In the genomic region with DNA sequence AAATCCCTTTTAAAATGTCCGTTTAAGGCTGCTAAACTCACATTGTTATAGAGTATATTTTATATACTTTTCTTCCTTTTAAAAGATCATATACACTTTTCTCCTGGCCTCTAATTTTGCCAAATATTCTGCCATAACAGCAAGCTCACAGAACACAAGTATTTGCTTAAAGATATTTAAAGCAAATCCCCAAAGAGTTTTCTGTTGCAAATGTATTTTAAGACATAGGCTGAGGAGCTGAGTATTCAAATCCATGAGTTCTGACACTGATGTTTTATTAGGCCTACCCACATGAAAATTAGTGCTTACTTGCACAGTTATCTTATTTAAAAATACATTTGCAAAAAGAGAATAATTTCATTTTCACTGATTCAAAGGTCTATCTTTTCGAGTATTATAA, we compare ENCODE assay signal across 20 cellular contexts. TPM values are rescaled to one million over a fixed set of nuclear protein-coding genes. Genes with fewer than 3 reads are reported as not detected.
DNase-seq lines count a peak whose midpoint lies in the region; ATAC-seq, FAIRE-seq and TF ChIP-seq lines count a peak whose summit lies in the region.
"Had no signal": no experiment of that assay in that cellular context is flagged by ENCODE, and none has a peak within 500 bp of the region (broad histone marks: within the 10 kb centered on the region; RNA-seq: fewer than 3 reads in every experiment).

No MANE protein-coding gene starts in this region.

- peaks cover 14% of the 10 kb centered on the region for H3K9me3 Mint-ChIP-seq in T-helper 2 cell treated with Interferon-gamma antibody and Interleukin-4, amounts not matched to agents 5 μg/mL and 100 μg/mL, for 36 hours
- no peaks in the 10 kb centered on the region for H3K9me3 Mint-ChIP-seq in activated CD8-positive, alpha-beta T cell treated with anti-CD3 and anti-CD28 coated beads, Interleukin-2, amount 10 ng/mL, durations not matched to agents 7 days and 5 days (ENCODE audit: insufficient read depth)
- H3K9me3 Mint-ChIP-seq in naive thymus-derived CD4-positive, alpha-beta T cell = peaks cover 0 to 17% (median 7%) of the 10 kb centered on the region in 11 donors
- H3K9me3 Mint-ChIP-seq in CD14-positive monocyte = peaks cover 0 to 10% (median 0%) of the 10 kb centered on the region in 7 donors

- peaks cover 42% of the 10 kb centered on the region for H3K36me3 Mint-ChIP-seq in T-helper 2 cell treated with Interferon-gamma antibody and Interleukin-4, amounts not matched to agents 5 μg/mL and 100 μg/mL, for 36 hours (ENCODE audit: low read depth)
- H3K36me3 Mint-ChIP-seq in activated CD8-positive, alpha-beta T cell treated with anti-CD3 and anti-CD28 coated beads, Interleukin-2, amount 10 ng/mL, durations not matched to agents 7 days and 5 days (ENCODE audit: low read depth) = peaks cover 49% of the 10 kb centered on the region
- H3K36me3 Mint-ChIP-seq in naive thymus-derived CD4-positive, alpha-beta T cell = peaks cover 3 to 37% (median 27%) of the 10 kb centered on the region in 5 donors
- H3K36me3 Mint-ChIP-seq in CD14-positive monocyte = peaks cover 8 to 16% of the 10 kb centered on the region in 2 donors

- no peak for ATAC-seq in activated CD8-positive, alpha-beta T cell treated with anti-CD3 and anti-CD28 coated beads, Interleukin-2, amount 10 ng/mL, durations not matched to agents 7 days and 5 days
- ATAC-seq in naive thymus-derived CD4-positive, alpha-beta T cell = no peak
- ATAC-seq: activated CD4-positive, CD25-positive, alpha-beta regulatory T cell treated with anti-CD3 and anti-CD28 coated beads, Interleukin-2, amount 50 U/mL, for 24 hours; HCT116; Right ventricle myocardium inferior had no signal

- H3K27ac Mint-ChIP-seq in T-helper 2 cell treated with Interferon-gamma antibody and Interleukin-4, amounts not matched to agents 5 μg/mL and 100 μg/mL, for 36 hours = peak overlapping the region; percentile 83
- H3K27ac Mint-ChIP-seq in activated CD8-positive, alpha-beta T cell treated with anti-CD3 and anti-CD28 coated beads, Interleukin-2, amount 10 ng/mL, durations not matched to agents 7 days and 5 days = peak overlapping the region; percentile 89
- peak overlapping the region; percentile 86 to 98 (median 94) for H3K27ac Mint-ChIP-seq in naive thymus-derived CD4-positive, alpha-beta T cell
- H3K27ac Mint-ChIP-seq in CD14-positive monocyte = peak overlapping the region in 1 of 7 donors; percentile 32

- intact Hi-C loops in naive thymus-derived CD4-positive, alpha-beta T cell (cut with micrococcal nuclease) = loop anchor here in 1 of 2 donors (5.0 kb wide), 1 partner anchor 480 kb away; the partner anchor contains the start of gene NEK7
- intact Hi-C loops in CD14-positive monocyte (cut with micrococcal nuclease) = no loop called here

- no peaks in the 10 kb centered on the region for H3K27me3 ChIP-seq in naive thymus-derived CD4-positive, alpha-beta T cell (ENCODE audit: control insufficient read depth in 2 of 2, insufficient read depth in 2 of 2, low read length in 2 of 2)
- H3K27me3 ChIP-seq: upper lobe of left lung had no signal

- no peak for DNase-seq in T-helper 2 cell treated with Interferon-gamma antibody and Interleukin-4, amounts not matched to agents 5 μg/mL and 100 μg/mL, for 36 hours (ENCODE audit: low spot score)
- DNase-seq in T-helper 2 cell (no peak), GM19239 (ENCODE audit: insufficient read length, low spot score) (no peak), NCI-H524 (lab: John Stamatoyannopoulos, UW) (no peak), CD14-positive monocyte (ENCODE audit: low spot score) (no peak)
- no peak for DNase-seq in activated CD8-positive, alpha-beta T cell treated with anti-CD3 and anti-CD28 coated beads, Interleukin-2, amount 10 ng/mL, durations not matched to agents 7 days and 5 days
- no peak for DNase-seq in naive thymus-derived CD4-positive, alpha-beta T cell
- DNase-seq in NK-92 treated with Interleukin-12 subunit alpha and Interleukin-12 subunit beta, amount 100 ng/mL, for 24 hours (lab: John Stamatoyannopoulos, UW) = no peak
- DNase-seq: hypothalamus, mesenchymal stem cell, NCI-H1694, NCI-H446, upper lobe of left lung had no signal

- POLR2A ChIA-PET in activated CD8-positive, alpha-beta T cell treated with anti-CD3 and anti-CD28 coated beads, Interleukin-2, amount 10 ng/mL, durations not matched to agents 7 days and 5 days (lab: Charles Lee) = interaction anchor here (1.0 to 8.2 kb wide), 9 partner anchors 11 to 480 kb away, joined by 3 to 215 read pairs (median 6); partner anchors contain the start of gene NEK7
- POLR2A ChIA-PET in naive thymus-derived CD4-positive, alpha-beta T cell (lab: Charles Lee) = interaction anchor here (0.8 to 12.2 kb wide), 15 partner anchors 8 to 126 kb away, joined by 3 to 332 read pairs (median 8); no protein-coding TSS in a partner anchor

- no peak for TF ChIP-seq CTCF in CD14-positive monocyte (IDR thresholded peaks at IDR 0.05)

- CTCF ChIA-PET in activated CD8-positive, alpha-beta T cell treated with anti-CD3 and anti-CD28 coated beads, Interleukin-2, amount 10 ng/mL, durations not matched to agents 7 days and 5 days (lab: Charles Lee) = interaction anchor here (1.0 to 10.6 kb wide), 6 partner anchors 15 to 117 kb away, joined by 3 to 169 read pairs (median 5); no protein-coding TSS in a partner anchor
- CTCF ChIA-PET in naive thymus-derived CD4-positive, alpha-beta T cell (lab: Charles Lee) = interaction anchor here (0.6 to 8.4 kb wide), 4 partner anchors 10 to 293 kb away, joined by 3 to 88 read pairs (median 4); no protein-coding TSS in a partner anchor

- H3K36me3 ChIP-seq in naive thymus-derived CD4-positive, alpha-beta T cell (ENCODE audit: control insufficient read depth in 2 of 3, insufficient read depth in 3 of 3, low read length in 3 of 3) = peaks cover 0 to 5% (median 5%) of the 10 kb centered on the region in 3 experiments
- H3K36me3 ChIP-seq: upper lobe of left lung had no signal

- peak overlapping the region; percentile 61 for H3K4me3 Mint-ChIP-seq in T-helper 2 cell treated with Interferon-gamma antibody and Interleukin-4, amounts not matched to agents 5 μg/mL and 100 μg/mL, for 36 hours
- peak overlapping the region; percentile 66 for H3K4me3 Mint-ChIP-seq in activated CD8-positive, alpha-beta T cell treated with anti-CD3 and anti-CD28 coated beads, Interleukin-2, amount 10 ng/mL, durations not matched to agents 7 days and 5 days
- peak overlapping the region; percentile 10 to 92 (median 70) for H3K4me3 Mint-ChIP-seq in naive thymus-derived CD4-positive, alpha-beta T cell
- no peak overlapping the region for H3K4me3 Mint-ChIP-seq in CD14-positive monocyte

- H3K9me3 ChIP-seq in naive thymus-derived CD4-positive, alpha-beta T cell (ENCODE audit: control insufficient read depth in 2 of 3, low read length in 3 of 3) = no peaks in the 10 kb centered on the region
- H3K9me3 ChIP-seq: upper lobe of left lung had no signal

- no peak overlapping the region for H3K4me3 ChIP-seq in naive thymus-derived CD4-positive, alpha-beta T cell (ENCODE audit: low read length)
- H3K4me3 ChIP-seq: upper lobe of left lung had no signal

- peak overlapping the region; percentile 94 for H3K27ac ChIP-seq in naive thymus-derived CD4-positive, alpha-beta T cell (ENCODE audit: low read depth, low read length)
- H3K27ac ChIP-seq: C4-2B had no signal

- H3K4me1 Mint-ChIP-seq in T-helper 2 cell treated with Interferon-gamma antibody and Interleukin-4, amounts not matched to agents 5 μg/mL and 100 μg/mL, for 36 hours (ENCODE audit: low read depth) = peaks cover 51% of the 10 kb centered on the region
- peaks cover 54% of the 10 kb centered on the region for H3K4me1 Mint-ChIP-seq in activated CD8-positive, alpha-beta T cell treated with anti-CD3 and anti-CD28 coated beads, Interleukin-2, amount 10 ng/mL, durations not matched to agents 7 days and 5 days (ENCODE audit: low read depth)
- H3K4me1 Mint-ChIP-seq in naive thymus-derived CD4-positive, alpha-beta T cell = peaks cover 52 to 66% (median 55%) of the 10 kb centered on the region in 7 donors
- peaks cover 41% of the 10 kb centered on the region for H3K4me1 Mint-ChIP-seq in CD14-positive monocyte

- H3K27me3 Mint-ChIP-seq in T-helper 2 cell treated with Interferon-gamma antibody and Interleukin-4, amounts not matched to agents 5 μg/mL and 100 μg/mL, for 36 hours (ENCODE audit: low read depth) = no peaks in the 10 kb centered on the region
- no peaks in the 10 kb centered on the region for H3K27me3 Mint-ChIP-seq in activated CD8-positive, alpha-beta T cell treated with anti-CD3 and anti-CD28 coated beads, Interleukin-2, amount 10 ng/mL, durations not matched to agents 7 days and 5 days (ENCODE audit: low read depth)
- no peaks in the 10 kb centered on the region for H3K27me3 Mint-ChIP-seq in naive thymus-derived CD4-positive, alpha-beta T cell
- no peaks in the 10 kb centered on the region for H3K27me3 Mint-ChIP-seq in CD14-positive monocyte (ENCODE audit: low read depth in 3 of 3)

- H3K4me1 ChIP-seq in naive thymus-derived CD4-positive, alpha-beta T cell (ENCODE audit: control insufficient read depth in 2 of 2, insufficient read depth in 2 of 2, low read length in 2 of 2) = peaks cover 44 to 54% of the 10 kb centered on the region in 2 donors
- H3K4me1 ChIP-seq: upper lobe of left lung had no signal

- FAIRE-seq in GM19239 (lab: Jason Lieb, UNC) = peak; percentile 11
- FAIRE-seq: astrocyte had no signal

RNA-seq across cellular contexts. Expression of gene PTPRC, which starts 1.7 kb away (rescaled TPM):
- 100 to 1,000 TPM; 604 to 619 TPM for total RNA-seq in activated CD8-positive, alpha-beta T cell treated with anti-CD3 and anti-CD28 coated beads, Interleukin-2, amount 10 ng/mL, durations not matched to agents 7 days and 5 days
- total RNA-seq in naive thymus-derived CD4-positive, alpha-beta T cell = 1,000 to 10,000 TPM in 3 of 5 experiments, 100 to 1,000 TPM in 2; 739 to 1,121 (median 1,015) TPM
- polyA plus RNA-seq in naive thymus-derived CD4-positive, alpha-beta T cell = 1,000 to 10,000 TPM; 1,177 to 1,286 TPM
- 100 to 1,000 TPM; 667 to 992 TPM for polyA plus RNA-seq in CD14-positive monocyte
- total RNA-seq: HT-29, pulmonary artery endothelial cell had no signal

Comparison
In these comparisons a context has a peak if more than half of its experiments do, and no peak if none do; other contexts are left out.
1. H3K4me3 Mint-ChIP-seq: peak in T-helper 2 cell treated with Interferon-gamma antibody and Interleukin-4, amounts not matched to agents 5 μg/mL and 100 μg/mL, for 36 hours (single experiment), activated CD8-positive, alpha-beta T cell treated with anti-CD3 and anti-CD28 coated beads, Interleukin-2, amount 10 ng/mL, durations not matched to agents 7 days and 5 days (single experiment) and naive thymus-derived CD4-positive, alpha-beta T cell (10 of 10); none in CD14-positive monocyte (0 of 2).